Comparison of ENCODE assay signal across 8 cellular contexts in genomic region chr1:50959913-50960844, GRCh38. TPM values are rescaled to one million over a fixed set of nuclear protein-coding genes. Genes with fewer than 3 reads are reported as not detected.
DNase-seq lines count a peak whose midpoint lies in the region; ATAC-seq and TF ChIP-seq lines count a peak whose summit lies in the region.

FAF1 (minus strand) TSS chr1:50960267; CDS start chr1:50959811, 456 bp downstream.

- no peaks in the 10 kb centered on the region for H3K9me3 Mint-ChIP-seq in T-helper 2 cell treated with Interferon-gamma antibody and Interleukin-4, amounts not matched to agents 5 μg/mL and 100 μg/mL, for 36 hours

- peak within 1 kb of the TSS; percentile 92 for H3K4me3 Mint-ChIP-seq in T-helper 2 cell treated with Interferon-gamma antibody and Interleukin-4, amounts not matched to agents 5 μg/mL and 100 μg/mL, for 36 hours

- H3K4me3 ChIP-seq in astrocyte of the cerebellum (ENCODE audit: low read depth, low read length) (peak within 1 kb of the TSS; percentile 60), hepatocyte (peak within 1 kb of the TSS; percentile 94)

- under 1% methylated on average over 42 of the region's 80 CpGs for WGBS in hepatocyte (ENCODE audit: low lambda C conversion rate, missing lambda C conversion rate)

- no peaks in the 10 kb centered on the region for H3K36me3 ChIP-seq in hepatocyte (replicated peaks; ENCODE audit: insufficient read depth, low read depth)

- peak within 1 kb of the TSS; percentile 84 for H3K27ac ChIP-seq in hepatocyte

- no peaks in the 10 kb centered on the region for H3K9me3 ChIP-seq in hepatocyte (ENCODE audit: low read depth)

- H2AFZ ChIP-seq in hepatocyte: peak within 1 kb of the TSS; percentile 92

- peaks cover 41% of the 10 kb centered on the region for H3K79me2 ChIP-seq in hepatocyte

- TF ChIP-seq CTCF in astrocyte of the cerebellum (IDR thresholded peaks at IDR 0.05; ENCODE audit: low read depth, low read length, missing control alignments): peak; percentile 19
- peak; percentile 14 for TF ChIP-seq CTCF in hepatocyte (IDR thresholded peaks at IDR 0.05; ENCODE audit: poor library complexity)

- peak within 1 kb of the TSS; percentile 88 for H3K27ac Mint-ChIP-seq in T-helper 2 cell treated with Interferon-gamma antibody and Interleukin-4, amounts not matched to agents 5 μg/mL and 100 μg/mL, for 36 hours

- H3K4me1 ChIP-seq in hepatocyte (ENCODE audit: insufficient read depth): peaks cover 8% of the 10 kb centered on the region

- no peaks in the 10 kb centered on the region for H3K9me2 ChIP-seq in hepatocyte (replicated peaks; ENCODE audit: insufficient read depth)

- DNase-seq in NCI-H1694 treated with DMSO at 0.1 percent for 48 hours (lab: John Stamatoyannopoulos, UW) (peak; percentile 97), astrocyte of the cerebellum (ENCODE audit: low read depth) (peak; percentile 90), hepatocyte (ENCODE audit: low spot score) (peak; percentile 98), renal cortical epithelial cell (ENCODE audit: low read depth) (peak; percentile 94), RPMI8226 (no peak)
- peak; percentile 96 for DNase-seq in T-helper 2 cell treated with Interferon-gamma antibody and Interleukin-4, amounts not matched to agents 5 μg/mL and 100 μg/mL, for 36 hours (ENCODE audit: low spot score)

- H4K20me1 ChIP-seq in hepatocyte (ENCODE audit: insufficient read depth, poor library complexity, severe bottlenecking): no peaks in the 10 kb centered on the region

- H3K27me3 ChIP-seq in hepatocyte: peaks cover 6% of the 10 kb centered on the region

- H3K27me3 Mint-ChIP-seq in T-helper 2 cell treated with Interferon-gamma antibody and Interleukin-4, amounts not matched to agents 5 μg/mL and 100 μg/mL, for 36 hours (ENCODE audit: low read depth): peaks cover 6% of the 10 kb centered on the region

- in situ Hi-C loops in astrocyte of the cerebellum (cut with HindIII; ENCODE audit: low sequenced_read_pairs): no loop called here

- ATAC-seq in GM18499 (IDR thresholded peaks at IDR 0.05; ENCODE audit: insufficient read depth, unreplicated experiment) (peak; percentile 74), HG02938 (IDR thresholded peaks at IDR 0.05; ENCODE audit: unreplicated experiment) (peak; percentile 86)

- H3K4me2 ChIP-seq in hepatocyte: peak within 1 kb of the TSS; percentile 90

- peaks cover 15% of the 10 kb centered on the region for H3K4me1 Mint-ChIP-seq in T-helper 2 cell treated with Interferon-gamma antibody and Interleukin-4, amounts not matched to agents 5 μg/mL and 100 μg/mL, for 36 hours (ENCODE audit: low read depth)

- H3K36me3 Mint-ChIP-seq in T-helper 2 cell treated with Interferon-gamma antibody and Interleukin-4, amounts not matched to agents 5 μg/mL and 100 μg/mL, for 36 hours (ENCODE audit: low read depth): peaks cover 2% of the 10 kb centered on the region

RNA-seq across cellular contexts. Expression of gene FAF1, which starts in this region (rescaled TPM):
- total RNA-seq in hepatocyte (35.5 and 54.0 TPM in 2 replicates), renal cortical epithelial cell (92.6 and 95.2 TPM in 2 replicates)
- 25.7 and 36.2 TPM in 2 replicates for polyA plus RNA-seq in hepatocyte
